1 cellular context compared by ENCODE assay signal in the genomic region with DNA sequence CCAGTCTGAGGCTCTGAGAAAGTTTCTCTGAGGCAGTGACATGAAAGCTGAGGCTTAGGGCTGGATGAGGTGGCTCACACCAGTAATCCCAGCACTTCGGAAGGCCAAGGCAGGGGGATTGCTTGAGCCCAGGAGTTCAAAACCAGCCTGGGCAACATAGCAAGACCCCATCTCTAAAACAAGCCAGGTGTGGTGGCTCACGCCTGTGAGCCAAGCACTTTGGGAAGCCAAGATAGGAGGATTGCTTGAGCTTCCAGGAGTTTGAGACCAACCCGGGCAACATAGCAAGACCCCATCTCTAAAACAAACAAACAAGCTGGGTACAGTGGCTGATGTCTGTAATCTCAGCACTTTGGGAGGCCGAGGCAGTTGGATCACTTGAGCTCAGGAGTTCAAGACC. TPM values are rescaled to one million over a fixed set of nuclear protein-coding genes. Genes with fewer than 3 reads are reported as not detected.
"Had no signal": no experiment of that assay in that cellular context is flagged by ENCODE, and none has a peak within 500 bp of the region (broad histone marks: within the 10 kb centered on the region; RNA-seq: fewer than 3 reads in every experiment).

No MANE protein-coding gene starts in this region.

RNA-seq across cellular contexts. Expression of a gene that starts 3.8 kb away (rescaled TPM):
- total RNA-seq: OCI-LY7 had no signal
